In genomic region chr6:106688177-106688951, GRCh38 we compare ENCODE assay signal across 15 cellular contexts. TPM values are rescaled to one million over a fixed set of nuclear protein-coding genes. Genes with fewer than 3 reads are reported as not detected.
DNase-seq lines count a peak whose midpoint lies in the region; ATAC-seq and TF ChIP-seq lines count a peak whose summit lies in the region.
"Had no signal": no experiment of that assay in that cellular context is flagged by ENCODE, and none has a peak within 500 bp of the region (broad histone marks: within the 10 kb centered on the region; RNA-seq: fewer than 3 reads in every experiment).

No MANE protein-coding gene starts in this region.

- H3K27me3 ChIP-seq in H9 (ENCODE audit: insufficient read depth, low read length) = no peaks in the 10 kb centered on the region
- H3K27me3 ChIP-seq in lower lobe of right lung (ENCODE audit: low read depth) = no peaks in the 10 kb centered on the region

- H2AFZ ChIP-seq in H9 (ENCODE audit: low read length) = no peak overlapping the region
- H2AFZ ChIP-seq: PC-9 had no signal

- H3K79me1 ChIP-seq in H9 (ENCODE audit: insufficient read depth, low read depth, low read length, poor library complexity, severe bottlenecking) = no peaks in the 10 kb centered on the region

- no peak overlapping the region for H3K18ac ChIP-seq in H9 (ENCODE audit: insufficient read length, low read depth, low read length)

- H2BK120ac ChIP-seq in H9 (ENCODE audit: low read depth, low read length, poor library complexity, severe bottlenecking) = no peak overlapping the region

- no peaks in the 10 kb centered on the region for H3K27me3 Mint-ChIP-seq in H9 (ENCODE audit: low read depth)
- H3K27me3 Mint-ChIP-seq in T-helper 2 cell treated with Interferon-gamma antibody and Interleukin-4, amounts not matched to agents 5 μg/mL and 100 μg/mL, for 36 hours (ENCODE audit: low read depth) = peaks cover 13% of the 10 kb centered on the region
- H3K27me3 Mint-ChIP-seq: dendritic cell treated with granulocyte-macrophage colony-stimulating factor and Interleukin-4, amounts not matched to agents 40 ng/mL and 50 ng/mL, for 4 days had no signal

- H3K9ac ChIP-seq in H9 (ENCODE audit: extremely low read depth, insufficient read length, low read length) = no peak overlapping the region

- H2BK15ac ChIP-seq in H9 (ENCODE audit: low read depth, low read length) = no peak overlapping the region

- no peak overlapping the region for H3K56ac ChIP-seq in H9 (ENCODE audit: insufficient read length, low read depth, low read length)

- WGBS in H9 (ENCODE audit: extremely low coverage, insufficient read length, low lambda C conversion rate) = no CpG with 5 or more reads among the region's 6 CpGs

- H3K4me3 Mint-ChIP-seq in H9 = no peak overlapping the region
- no peak overlapping the region for H3K4me3 Mint-ChIP-seq in T-helper 2 cell treated with Interferon-gamma antibody and Interleukin-4, amounts not matched to agents 5 μg/mL and 100 μg/mL, for 36 hours
- H3K4me3 Mint-ChIP-seq: CD8-positive, alpha-beta memory T cell; dendritic cell treated with granulocyte-macrophage colony-stimulating factor and Interleukin-4, amounts not matched to agents 40 ng/mL and 50 ng/mL, for 4 days had no signal

- H4K5ac ChIP-seq in H9 (ENCODE audit: insufficient read length, low read depth, low read length) = no peak overlapping the region

- H2BK12ac ChIP-seq in H9 (ENCODE audit: insufficient read length, low read depth, low read length) = no peak overlapping the region

- no peak overlapping the region for H2BK5ac ChIP-seq in H9 (ENCODE audit: insufficient read length, low read length)

- peak; percentile 56 to 70 for ATAC-seq in lower lobe of right lung
- ATAC-seq in GM21529 (IDR thresholded peaks at IDR 0.05; ENCODE audit: unreplicated experiment) = no peak
- ATAC-seq: left ventricle myocardium superior; stimulated activated naive CD8-positive, alpha-beta T cell treated with anti-CD3 and anti-CD28 coated beads, Interleukin-15, Interleukin-2, amounts not matched to agents 100 U/mL and 50 U/mL, for 24 hours had no signal

- H4K20me1 ChIP-seq in H9 (ENCODE audit: control insufficient read depth, insufficient read depth, insufficient read length) = no peaks in the 10 kb centered on the region

- intact Hi-C loops in lower lobe of right lung (cut with DNase I) = no loop called here

- peaks cover 0 to 3% of the 10 kb centered on the region in 2 experiments; a peak in 1 of 5 replicates for H3K9me3 Mint-ChIP-seq in H9
- no peaks in the 10 kb centered on the region for H3K9me3 Mint-ChIP-seq in T-helper 2 cell treated with Interferon-gamma antibody and Interleukin-4, amounts not matched to agents 5 μg/mL and 100 μg/mL, for 36 hours
- H3K9me3 Mint-ChIP-seq: CD8-positive, alpha-beta memory T cell; dendritic cell treated with granulocyte-macrophage colony-stimulating factor and Interleukin-4, amounts not matched to agents 40 ng/mL and 50 ng/mL, for 4 days had no signal

- H3K27ac ChIP-seq in H9 (ENCODE audit: insufficient read length, low read depth, low read length) = no peak overlapping the region
- no peak overlapping the region for H3K27ac ChIP-seq in VCaP
- no peak overlapping the region for H3K27ac ChIP-seq in lower lobe of right lung
- H3K27ac ChIP-seq: PC-9 had no signal

- H3K9me3 ChIP-seq in H9 (ENCODE audit: control insufficient read depth, low read depth, low read length) (no peaks in the 10 kb centered on the region), lower lobe of right lung (no peaks in the 10 kb centered on the region)

- no peaks in the 10 kb centered on the region for H3K79me2 ChIP-seq in H9 (ENCODE audit: insufficient read depth, low read length)

- no peak overlapping the region for H2BK20ac ChIP-seq in H9 (ENCODE audit: low read depth, low read length, poor library complexity, severe bottlenecking)

- H3K4me2 ChIP-seq in H9 (ENCODE audit: insufficient read depth, insufficient read length, low read length) = no peak overlapping the region
- H3K4me2 ChIP-seq: PC-9 had no signal

- no peaks in the 10 kb centered on the region for H3K36me3 ChIP-seq in lower lobe of right lung

- peaks cover 34 to 44% of the 10 kb centered on the region in 2 experiments for H3K4me1 Mint-ChIP-seq in H9
- H3K4me1 Mint-ChIP-seq in T-helper 2 cell treated with Interferon-gamma antibody and Interleukin-4, amounts not matched to agents 5 μg/mL and 100 μg/mL, for 36 hours (ENCODE audit: low read depth) = peaks cover 2% of the 10 kb centered on the region
- H3K4me1 Mint-ChIP-seq: CD8-positive, alpha-beta memory T cell had no signal

- H3K23ac ChIP-seq in H9 (ENCODE audit: insufficient read length, low read depth, low read length) = no peak overlapping the region

- H3K4me3 ChIP-seq in lower lobe of right lung = no peak overlapping the region
- H3K4me3 ChIP-seq: PC-9 had no signal

- H3K36me3 Mint-ChIP-seq in H9 (ENCODE audit: insufficient read depth in 1 of 3, low read depth in 3 of 3) = no peaks in the 10 kb centered on the region
- H3K36me3 Mint-ChIP-seq in T-helper 2 cell treated with Interferon-gamma antibody and Interleukin-4, amounts not matched to agents 5 μg/mL and 100 μg/mL, for 36 hours (ENCODE audit: low read depth) = no peaks in the 10 kb centered on the region
- H3K36me3 Mint-ChIP-seq: CD8-positive, alpha-beta memory T cell had no signal

- H2AK5ac ChIP-seq in H9 (ENCODE audit: insufficient read length, low read length) = no peak overlapping the region

- H3K23me2 ChIP-seq in H9 (ENCODE audit: insufficient read length, low read depth, low read length, poor library complexity, severe bottlenecking) = no peaks in the 10 kb centered on the region

- H3K4me1 ChIP-seq in H9 (ENCODE audit: insufficient read depth, low read length) (0 out of 2 replicates have a peak, but pooled peaks cover 3% of the 10 kb centered on the region), lower lobe of right lung (no peaks in the 10 kb centered on the region)

- H4K91ac ChIP-seq in H9 (ENCODE audit: insufficient read length, low read depth, low read length) = no peak overlapping the region

- no peak overlapping the region for H3T11ph ChIP-seq in H9 (ENCODE audit: low read length)

- no peak overlapping the region for H3K4ac ChIP-seq in H9 (ENCODE audit: low read depth, low read length)

- H3K27ac Mint-ChIP-seq in H9 = peak overlapping the region in 2 of 3 experiments; percentile 28 to 49; a peak in 2 of 7 replicates
- no peak overlapping the region for H3K27ac Mint-ChIP-seq in T-helper 2 cell treated with Interferon-gamma antibody and Interleukin-4, amounts not matched to agents 5 μg/mL and 100 μg/mL, for 36 hours
- H3K27ac Mint-ChIP-seq: CD8-positive, alpha-beta memory T cell; dendritic cell treated with granulocyte-macrophage colony-stimulating factor and Interleukin-4, amounts not matched to agents 40 ng/mL and 50 ng/mL, for 4 days had no signal

- TF ChIP-seq CTCF in H9 (conservative IDR thresholded peaks at IDR 0.05) (peak; percentile 36; the same call in 1 of the 3 replicates), VCaP (conservative IDR thresholded peaks at IDR 0.05) (peak; percentile 28), lower lobe of right lung (IDR thresholded peaks at IDR 0.05) (no peak)

- DNase-seq in ELR (ENCODE audit: low read depth) = peak; percentile 13
- DNase-seq in H9 = no peak
- DNase-seq in lower lobe of right lung = no peak
- no peak for DNase-seq in T-helper 2 cell treated with Interferon-gamma antibody and Interleukin-4, amounts not matched to agents 5 μg/mL and 100 μg/mL, for 36 hours (ENCODE audit: low spot score)
- DNase-seq in NCI-H524 treated with DMSO at 0.1 percent for 48 hours (lab: John Stamatoyannopoulos, UW) = no peak
- no peak for DNase-seq in HuH-7 (ENCODE audit: low spot score)
- DNase-seq: CD8-positive, alpha-beta memory T cell; left ventricle myocardium superior; PC-9; posterior cingulate gyrus; stimulated activated CD4-positive, alpha-beta T cell treated with anti-CD3 and anti-CD28 coated beads, Interleukin-2, amount 100 ng/mL, for 24 hours; stimulated activated naive CD8-positive, alpha-beta T cell treated with anti-CD3 and anti-CD28 coated beads, Interleukin-15, Interleukin-2, amounts not matched to agents 100 U/mL and 50 U/mL, for 24 hours had no signal

- H3K14ac ChIP-seq in H9 (ENCODE audit: insufficient read depth, low read length) = no peak overlapping the region

- H4K8ac ChIP-seq in H9 (replicated peaks; ENCODE audit: insufficient read length, low read depth, low read length) = no peak overlapping the region

RNA-seq across cellular contexts. Expression of gene QRSL1, which starts 59.0 kb away (rescaled TPM):
- 17.4 and 19.5 TPM in 2 replicates for total RNA-seq in H9 (2021)
- total RNA-seq in lower lobe of right lung = 10.7 TPM

RNA-seq across cellular contexts. Expression of gene RTN4IP1, which starts 59.1 kb away (rescaled TPM):
- total RNA-seq in H9 (2021) = 11.6 and 12.5 TPM in 2 replicates
- total RNA-seq in lower lobe of right lung = 4.1 TPM
